Comparison of ENCODE assay signal across 17 cellular contexts in genomic region chr5:68381909-68382308, GRCh38.
DNase-seq lines count a peak whose midpoint lies in the region; ATAC-seq, FAIRE-seq and TF ChIP-seq lines count a peak whose summit lies in the region.
"Had no signal": no experiment of that assay in that cellular context is flagged by ENCODE, and none has a peak within 500 bp of the region (broad histone marks: within the 10 kb centered on the region; RNA-seq: fewer than 3 reads in every experiment).

No MANE protein-coding gene starts in this region.

- no peak overlapping the region for H3K27ac ChIP-seq in right cardiac atrium (ENCODE audit: low read length)
- H3K27ac ChIP-seq: PC-9, vagina, WERI-Rb-1 had no signal

- H3K4me3 ChIP-seq in right cardiac atrium (ENCODE audit: low read length) = no peak overlapping the region
- H3K4me3 ChIP-seq: PC-9, vagina had no signal

- peaks cover 23% of the 10 kb centered on the region for H3K36me3 Mint-ChIP-seq in activated CD8-positive, alpha-beta T cell treated with anti-CD3 and anti-CD28 coated beads, Interleukin-2, amount 10 ng/mL, durations not matched to agents 7 days and 5 days (ENCODE audit: low read depth)

- no peak overlapping the region for H3K4me3 Mint-ChIP-seq in activated CD8-positive, alpha-beta T cell treated with anti-CD3 and anti-CD28 coated beads, Interleukin-2, amount 10 ng/mL, durations not matched to agents 7 days and 5 days
- H3K4me3 Mint-ChIP-seq: H9 had no signal

- WGBS in right cardiac atrium = 33% methylated on average over 3 of the region's 3 CpGs

- H3K9me3 ChIP-seq in right cardiac atrium (ENCODE audit: control insufficient read depth, low read length) = no peaks in the 10 kb centered on the region
- H3K9me3 ChIP-seq: vagina had no signal

- ATAC-seq in right cardiac atrium = peak; percentile 69 to 77
- no peak for ATAC-seq in activated CD8-positive, alpha-beta T cell treated with anti-CD3 and anti-CD28 coated beads, Interleukin-2, amount 10 ng/mL, durations not matched to agents 7 days and 5 days
- ATAC-seq in GM19035 (IDR thresholded peaks at IDR 0.05; ENCODE audit: unreplicated experiment) = no peak

- H3K4me1 ChIP-seq in right cardiac atrium (ENCODE audit: control insufficient read depth, insufficient read depth, low read length) = peaks cover 2% of the 10 kb centered on the region

- H3K27ac Mint-ChIP-seq in activated CD8-positive, alpha-beta T cell treated with anti-CD3 and anti-CD28 coated beads, Interleukin-2, amount 10 ng/mL, durations not matched to agents 7 days and 5 days = peak overlapping the region; percentile 25
- H3K27ac Mint-ChIP-seq: activated naive CD4-positive, alpha-beta T cell treated with anti-CD3 and anti-CD28 coated beads, Interleukin-2, amount 50 U/mL, for 72 hours; H9 had no signal

- CTCF ChIA-PET in activated CD8-positive, alpha-beta T cell treated with anti-CD3 and anti-CD28 coated beads, Interleukin-2, amount 10 ng/mL, durations not matched to agents 7 days and 5 days (lab: Charles Lee) = interaction anchor here (1.3 to 1.8 kb wide), 3 partner anchors 23 to 95 kb away, joined by 3 to 5 read pairs (median 5); no protein-coding TSS in a partner anchor

- peaks cover 87% of the 10 kb centered on the region for H3K4me1 Mint-ChIP-seq in activated CD8-positive, alpha-beta T cell treated with anti-CD3 and anti-CD28 coated beads, Interleukin-2, amount 10 ng/mL, durations not matched to agents 7 days and 5 days (ENCODE audit: low read depth)

- intact Hi-C loops in right cardiac atrium (cut with DNase I) = no loop called here
- intact Hi-C loops in cardiac septum (cut with DNase I) = no loop called here

- FAIRE-seq in GM12892 (lab: Jason Lieb, UNC) = no peak
- FAIRE-seq: frontal cortex, G401.6 had no signal

- peaks cover 8% of the 10 kb centered on the region for H3K9me3 Mint-ChIP-seq in activated CD8-positive, alpha-beta T cell treated with anti-CD3 and anti-CD28 coated beads, Interleukin-2, amount 10 ng/mL, durations not matched to agents 7 days and 5 days (ENCODE audit: insufficient read depth)

- no peaks in the 10 kb centered on the region for H3K27me3 ChIP-seq in right cardiac atrium (ENCODE audit: control insufficient read depth, insufficient read depth)
- H3K27me3 ChIP-seq: vagina had no signal

- no peaks in the 10 kb centered on the region for H3K27me3 Mint-ChIP-seq in activated CD8-positive, alpha-beta T cell treated with anti-CD3 and anti-CD28 coated beads, Interleukin-2, amount 10 ng/mL, durations not matched to agents 7 days and 5 days (ENCODE audit: low read depth)

- POLR2A ChIA-PET in activated CD8-positive, alpha-beta T cell treated with anti-CD3 and anti-CD28 coated beads, Interleukin-2, amount 10 ng/mL, durations not matched to agents 7 days and 5 days (lab: Charles Lee) = no interaction called here

- peak in 1 of 3 donors; percentile 18 for DNase-seq in right cardiac atrium
- no peak for DNase-seq in cardiac septum (ENCODE audit: low spot score)
- no peak for DNase-seq in activated CD8-positive, alpha-beta T cell treated with anti-CD3 and anti-CD28 coated beads, Interleukin-2, amount 10 ng/mL, durations not matched to agents 7 days and 5 days
- peak; percentile 13 for DNase-seq in medulla oblongata (ENCODE audit: extremely low spot score)
- peak; percentile 50 for DNase-seq in ureter (ENCODE audit: low spot score)
- DNase-seq in GM12892 (ENCODE audit: insufficient read length) = no peak
- DNase-seq in activated naive CD4-positive, alpha-beta T cell treated with anti-CD3 and anti-CD28 coated beads, Interleukin-2, amount 50 U/mL, for 16 hours = no peak
- DNase-seq: H9; NCI-H1092; PC-9; stimulated activated CD4-positive, alpha-beta T cell treated with anti-CD3 and anti-CD28 coated beads, Interleukin-2, amount 100 ng/mL, for 24 hours; WERI-Rb-1 had no signal

- TF ChIP-seq POLR2A in GM12892 (IDR thresholded peaks at IDR 0.05; ENCODE audit: low read depth, low read length) = no peak

Comparison
In these comparisons a context has a peak if more than half of its experiments do, and no peak if none do; other contexts are left out.
1. ATAC-seq: peak in right cardiac atrium (2 of 2); none in activated CD8-positive, alpha-beta T cell treated with anti-CD3 and anti-CD28 coated beads, Interleukin-2, amount 10 ng/mL, durations not matched to agents 7 days and 5 days (single experiment) and GM19035 (single experiment).
2. DNase-seq: peak in medulla oblongata (single experiment) and ureter (single experiment); none in cardiac septum (single experiment), activated CD8-positive, alpha-beta T cell treated with anti-CD3 and anti-CD28 coated beads, Interleukin-2, amount 10 ng/mL, durations not matched to agents 7 days and 5 days (single experiment), GM12892 (single experiment) and activated naive CD4-positive, alpha-beta T cell treated with anti-CD3 and anti-CD28 coated beads, Interleukin-2, amount 50 U/mL, for 16 hours (single experiment).